In genomic region chr16:68823401-68823800, GRCh38 we compare ENCODE assay signal across 16 cellular contexts. TPM values are rescaled to one million over a fixed set of nuclear protein-coding genes. Genes with fewer than 3 reads are reported as not detected.
A peak's percentile ranks its signal among the peaks of the same experiment; 100 is the strongest.
DNase-seq lines count a peak whose midpoint lies in the region; ATAC-seq and TF ChIP-seq lines count a peak whose summit lies in the region.
"Had no signal": no experiment of that assay in that cellular context is flagged by ENCODE, and none has a peak within 500 bp of the region (broad histone marks: within the 10 kb centered on the region; RNA-seq: fewer than 3 reads in every experiment).

No MANE protein-coding gene starts in this region.

- H2BK15ac ChIP-seq in H9 (ENCODE audit: low read depth, low read length): no peak overlapping the region

- no peak overlapping the region for H4K8ac ChIP-seq in H9 (replicated peaks; ENCODE audit: insufficient read length, low read depth, low read length)

- H3K23ac ChIP-seq in H9 (ENCODE audit: insufficient read length, low read depth, low read length): no peak overlapping the region

- H3K4me1 Mint-ChIP-seq in H9: peaks cover 4 to 7% of the 10 kb centered on the region in 2 experiments
- no peaks in the 10 kb centered on the region for H3K4me1 Mint-ChIP-seq in CD4-positive, alpha-beta T cell (ENCODE audit: low read depth)
- H3K4me1 Mint-ChIP-seq: stimulated activated naive CD8-positive, alpha-beta T cell treated with anti-CD3 and anti-CD28 coated beads, Interleukin-15, amount 100 ng/mL, for 72 hours had no signal

- CTCF ChIA-PET in CD4-positive, alpha-beta T cell (lab: Charles Lee): interaction anchor here (1.6 kb wide), 1 partner anchor 24 kb away, joined by 3 read pairs; no protein-coding TSS in a partner anchor

- H3K27me3 ChIP-seq in H9 (ENCODE audit: insufficient read depth, low read length): no peaks in the 10 kb centered on the region
- no peaks in the 10 kb centered on the region for H3K27me3 ChIP-seq in hepatocyte
- H3K27me3 ChIP-seq in skeletal muscle satellite cell (ENCODE audit: control insufficient read depth, insufficient read depth, low read length): peaks cover 5% of the 10 kb centered on the region
- H3K27me3 ChIP-seq in CD4-positive, alpha-beta T cell (ENCODE audit: control insufficient read depth, insufficient read depth, low read length): no peaks in the 10 kb centered on the region
- H3K27me3 ChIP-seq in thyroid gland: no peaks in the 10 kb centered on the region

- H4K91ac ChIP-seq in H9 (ENCODE audit: insufficient read length, low read depth, low read length): no peak overlapping the region

- H3T11ph ChIP-seq in H9 (ENCODE audit: low read length): no peak overlapping the region

- H3K4me3 ChIP-seq in hepatocyte (no peak overlapping the region), skeletal muscle satellite cell (ENCODE audit: low read length) (no peak overlapping the region), thyroid gland (replicated peaks in 1 of 3) (no peak overlapping the region)
- H3K4me3 ChIP-seq: HAP-1, PC-9 had no signal

- no peak overlapping the region for H2BK5ac ChIP-seq in H9 (ENCODE audit: insufficient read length, low read length)

- H4K20me1 ChIP-seq in H9 (ENCODE audit: control insufficient read depth, insufficient read depth, insufficient read length) (no peaks in the 10 kb centered on the region), hepatocyte (ENCODE audit: insufficient read depth, poor library complexity, severe bottlenecking) (no peaks in the 10 kb centered on the region)

- no peak overlapping the region for H3K4ac ChIP-seq in H9 (ENCODE audit: low read depth, low read length)

- no peaks in the 10 kb centered on the region for H3K9me2 ChIP-seq in hepatocyte (replicated peaks; ENCODE audit: insufficient read depth)

- H2AK5ac ChIP-seq in H9 (ENCODE audit: insufficient read length, low read length): no peak overlapping the region

- H3K36me3 ChIP-seq in hepatocyte (replicated peaks; ENCODE audit: insufficient read depth, low read depth): no peaks in the 10 kb centered on the region
- no peaks in the 10 kb centered on the region for H3K36me3 ChIP-seq in skeletal muscle satellite cell (ENCODE audit: insufficient read depth, low read length)
- H3K36me3 ChIP-seq in thyroid gland: peaks cover 15 to 49% of the 10 kb centered on the region in 2 donors
- H3K36me3 ChIP-seq: HAP-1 had no signal

- no peak overlapping the region for H3K4me3 Mint-ChIP-seq in H9
- no peak overlapping the region for H3K4me3 Mint-ChIP-seq in CD4-positive, alpha-beta T cell
- H3K4me3 Mint-ChIP-seq: brain; stimulated activated naive CD8-positive, alpha-beta T cell treated with anti-CD3 and anti-CD28 coated beads, Interleukin-15, amount 100 ng/mL, for 72 hours had no signal

- H3K4me1 ChIP-seq in H9 (ENCODE audit: insufficient read depth, low read length): no peaks in the 10 kb centered on the region; the same call in 1 of the 2 replicates
- no peaks in the 10 kb centered on the region for H3K4me1 ChIP-seq in hepatocyte (ENCODE audit: insufficient read depth)
- H3K4me1 ChIP-seq in skeletal muscle satellite cell (ENCODE audit: control insufficient read depth, insufficient read depth, low read length): peaks cover 14% of the 10 kb centered on the region
- no peaks in the 10 kb centered on the region for H3K4me1 ChIP-seq in thyroid gland
- H3K4me1 ChIP-seq: HAP-1 had no signal

- no peak overlapping the region for H2BK120ac ChIP-seq in H9 (ENCODE audit: low read depth, low read length, poor library complexity, severe bottlenecking)

- H3K27ac ChIP-seq in H9 (ENCODE audit: insufficient read length, low read depth, low read length) (no peak overlapping the region), hepatocyte (peak overlapping the region; percentile 71), thyroid gland (no peak overlapping the region)
- no peak overlapping the region for H3K27ac ChIP-seq in CD4-positive, alpha-beta T cell (ENCODE audit: low read depth, low read length)
- H3K27ac ChIP-seq: PC-9 had no signal

- POLR2A ChIA-PET in CD4-positive, alpha-beta T cell (lab: Charles Lee): no interaction called here

- H3K79me2 ChIP-seq in H9 (ENCODE audit: insufficient read depth, low read length) (no peaks in the 10 kb centered on the region), hepatocyte (no peaks in the 10 kb centered on the region)

- H3K56ac ChIP-seq in H9 (ENCODE audit: insufficient read length, low read depth, low read length): no peak overlapping the region

- H2BK20ac ChIP-seq in H9 (ENCODE audit: low read depth, low read length, poor library complexity, severe bottlenecking): no peak overlapping the region

- H3K18ac ChIP-seq in H9 (ENCODE audit: insufficient read length, low read depth, low read length): no peak overlapping the region

- no peaks in the 10 kb centered on the region for H3K23me2 ChIP-seq in H9 (ENCODE audit: insufficient read length, low read depth, low read length, poor library complexity, severe bottlenecking)

- H3K36me3 Mint-ChIP-seq in H9 (ENCODE audit: insufficient read depth in 1 of 3, low read depth in 3 of 3): peaks cover 55 to 80% (median 70%) of the 10 kb centered on the region in 3 experiments
- H3K36me3 Mint-ChIP-seq in CD4-positive, alpha-beta T cell (ENCODE audit: low read depth): no peaks in the 10 kb centered on the region

- DNase-seq in H9 (peak; percentile 47), amniotic epithelial cell (ENCODE audit: low read depth) (peak; percentile 85), hepatocyte (ENCODE audit: low spot score) (peak; percentile 44), OCI-M1 (lab: John Stamatoyannopoulos, UW) (no peak), thyroid gland (no peak)
- no peak for DNase-seq in effector CD4-positive, alpha-beta T cell
- DNase-seq in CD4-positive, alpha-beta T cell: no peak
- DNase-seq: activated T-cell treated with anti-CD3 and anti-CD28 coated beads, Interleukin-2, amount 50 U/mL, for 1 hour; GF-D8; head of caudate nucleus; NCI-H1417; stimulated activated naive CD8-positive, alpha-beta T cell treated with anti-CD3 and anti-CD28 coated beads, Interleukin-15, amount 100 ng/mL, for 72 hours had no signal

- H2AFZ ChIP-seq in H9 (ENCODE audit: low read length) (no peak overlapping the region), hepatocyte (no peak overlapping the region)
- H2AFZ ChIP-seq: PC-9 had no signal

- H3K4me2 ChIP-seq in H9 (ENCODE audit: insufficient read depth, insufficient read length, low read length): no peak overlapping the region
- H3K4me2 ChIP-seq in hepatocyte: no peak overlapping the region
- H3K4me2 ChIP-seq in skeletal muscle satellite cell (ENCODE audit: low read length): peak overlapping the region; percentile 46
- H3K4me2 ChIP-seq: PC-9 had no signal

- H2BK12ac ChIP-seq in H9 (ENCODE audit: insufficient read length, low read depth, low read length): no peak overlapping the region

- no peak overlapping the region for H3K9ac ChIP-seq in H9 (ENCODE audit: extremely low read depth, insufficient read length, low read length)
- H3K9ac ChIP-seq in skeletal muscle satellite cell (ENCODE audit: low read depth, low read length): peak overlapping the region; percentile 57

- H3K14ac ChIP-seq in H9 (ENCODE audit: insufficient read depth, low read length): no peak overlapping the region

- H3K79me1 ChIP-seq in H9 (ENCODE audit: insufficient read depth, low read depth, low read length, poor library complexity, severe bottlenecking): no peaks in the 10 kb centered on the region

- H3K27ac Mint-ChIP-seq in H9: peak overlapping the region in 2 of 3 experiments; percentile 10 to 86; a peak in 2 of 7 replicates
- H3K27ac Mint-ChIP-seq in CD4-positive, alpha-beta T cell: no peak overlapping the region
- H3K27ac Mint-ChIP-seq: stimulated activated naive CD8-positive, alpha-beta T cell treated with anti-CD3 and anti-CD28 coated beads, Interleukin-15, amount 100 ng/mL, for 72 hours had no signal

- ATAC-seq in CD4-positive, alpha-beta T cell (ENCODE audit: poor library complexity): no peak
- ATAC-seq: stimulated activated naive CD8-positive, alpha-beta T cell treated with anti-CD3 and anti-CD28 coated beads, Interleukin-15, amount 100 ng/mL, for 72 hours had no signal

- no peak for TF ChIP-seq POLR2A in thyroid gland (IDR thresholded peaks at IDR 0.05)

- H3K27me3 Mint-ChIP-seq in H9 (ENCODE audit: low read depth): no peaks in the 10 kb centered on the region
- no peaks in the 10 kb centered on the region for H3K27me3 Mint-ChIP-seq in CD4-positive, alpha-beta T cell
- H3K27me3 Mint-ChIP-seq: stimulated activated naive CD8-positive, alpha-beta T cell treated with anti-CD3 and anti-CD28 coated beads, Interleukin-15, amount 100 ng/mL, for 72 hours had no signal

- H3K9me3 Mint-ChIP-seq in H9: no peaks in the 10 kb centered on the region
- peaks cover 2% of the 10 kb centered on the region for H3K9me3 Mint-ChIP-seq in CD4-positive, alpha-beta T cell

- no CpG with 5 or more reads among the region's 4 CpGs for WGBS in H9 (ENCODE audit: extremely low coverage, insufficient read length, low lambda C conversion rate)
- WGBS in hepatocyte (ENCODE audit: low lambda C conversion rate, missing lambda C conversion rate): 46% methylated on average over 4 of the region's 4 CpGs
- 69 to 79% methylated on average over 4 of the region's 4 CpGs for WGBS in thyroid gland, 2 donors

- no peak for TF ChIP-seq CTCF in H9 (conservative IDR thresholded peaks at IDR 0.05)
- TF ChIP-seq CTCF in hepatocyte (IDR thresholded peaks at IDR 0.05; ENCODE audit: poor library complexity): no peak
- no peak for TF ChIP-seq CTCF in CD4-positive, alpha-beta T cell (IDR thresholded peaks at IDR 0.05)
- TF ChIP-seq CTCF in thyroid gland (IDR thresholded peaks at IDR 0.05): no peak

- intact Hi-C loops in CD4-positive, alpha-beta T cell (cut with DNase I, micrococcal nuclease): no loop called here
- intact Hi-C loops in thyroid gland (cut with DNase I): no loop called here

- H3K9me3 ChIP-seq in H9 (ENCODE audit: control insufficient read depth, low read depth, low read length) (no peaks in the 10 kb centered on the region), hepatocyte (ENCODE audit: low read depth) (no peaks in the 10 kb centered on the region), skeletal muscle satellite cell (replicated peaks; ENCODE audit: low read length) (no peaks in the 10 kb centered on the region), thyroid gland (no peaks in the 10 kb centered on the region)
- no peaks in the 10 kb centered on the region for H3K9me3 ChIP-seq in CD4-positive, alpha-beta T cell (ENCODE audit: control insufficient read depth, low read length)
- H3K9me3 ChIP-seq: HAP-1 had no signal

- H4K5ac ChIP-seq in H9 (ENCODE audit: insufficient read length, low read depth, low read length): no peak overlapping the region

RNA-seq across cellular contexts. Expression of gene TANGO6, which starts 19.9 kb away (rescaled TPM):
- total RNA-seq in H9 (2021) (12.0 and 12.5 TPM in 2 replicates), hepatocyte (6.5 and 10.9 TPM in 2 replicates), thyroid gland (10 to 100 TPM; 16.7 to 24.4 (median 20.2) TPM)
- polyA plus RNA-seq in hepatocyte: 4.2 and 4.8 TPM in 2 replicates
- total RNA-seq in skeletal muscle satellite cell (2012; rRNA removed): 18.3 and 28.6 TPM in 2 replicates
- total RNA-seq in CD4-positive, alpha-beta T cell: 10 to 100 TPM; 17.1 to 18.1 TPM

Comparison
In these comparisons a context has a peak if more than half of its experiments do, and no peak if none do; other contexts are left out.
1. DNase-seq: peak in H9 (single experiment), amniotic epithelial cell (single experiment) and hepatocyte (single experiment); none in OCI-M1 (single experiment), effector CD4-positive, alpha-beta T cell (single experiment), CD4-positive, alpha-beta T cell (0 of 10) and thyroid gland (0 of 2).